In genomic region chr18:57505231-57505630, GRCh38 we compare ENCODE assay signal across 34 cellular contexts.
"Had no signal": no experiment of that assay in that cellular context is flagged by ENCODE, and none has a peak within 500 bp of the region (broad histone marks: within the 10 kb centered on the region; RNA-seq: fewer than 3 reads in every experiment).

No MANE protein-coding gene starts in this region.

- H3K4me3 ChIP-seq: MG63 had no signal

- H3K9me3 ChIP-seq: MG63 had no signal

- H3K36me3 ChIP-seq: MG63 had no signal

- DNase-seq: Karpas-422, Kasumi-1, MG63, MM.1S, MV-4-11, NCI-H1048, NCI-H1092, NCI-H1092 treated with DMSO at 0.1 percent for 48 hours, NCI-H1105, NCI-H1105 treated with DMSO at 0.1 percent for 48 hours, NCI-H1417, NCI-H1417 treated with DMSO at 0.1 percent for 48 hours, NCI-H1436, NCI-H1436 treated with DMSO at 0.1 percent for 48 hours, NCI-H146, NCI-H1694, NCI-H1694 treated with DMSO at 0.1 percent for 48 hours, NCI-H187, NCI-H187 treated with DMSO at 0.1 percent for 48 hours, NCI-H1930, NCI-H2029, NCI-H2029 treated with DMSO at 0.1 percent for 48 hours, NCI-H2081, NCI-H2081 treated with DMSO at 0.1 percent for 48 hours, NCI-H2107, NCI-H2171, NCI-H2171 treated with DMSO at 0.1 percent for 48 hours, NCI-H2227 treated with DMSO at 0.1 percent for 48 hours, NCI-H226, NCI-H345, NCI-H446, NCI-H446 treated with DMSO at 0.1 percent for 48 hours, NCI-H510A, NCI-H510A treated with DMSO at 0.1 percent for 48 hours had no signal

- H3K27me3 ChIP-seq: MG63 had no signal
